ENCODE assay signal across 22 cellular contexts in genomic region chr10:110661292-110661691, GRCh38. TPM values are rescaled to one million over a fixed set of nuclear protein-coding genes. Genes with fewer than 3 reads are reported as not detected.
"Had no signal": no experiment of that assay in that cellular context is flagged by ENCODE, and none has a peak within 500 bp of the region (broad histone marks: within the 10 kb centered on the region; RNA-seq: fewer than 3 reads in every experiment).

No MANE protein-coding gene starts in this region.

- ATAC-seq: Panc1, PC-3 had no signal

- DNase-seq: KBM-7; NCI-H1092; NCI-H1105 treated with DMSO at 0.1 percent for 48 hours; NCI-H1417 treated with DMSO at 0.1 percent for 48 hours; NCI-H146; NCI-H1694 treated with DMSO at 0.1 percent for 48 hours; NCI-H1930; NCI-H2081; NCI-H2107; NCI-H226; NCI-H446; NCI-H510A; NCI-H524 treated with DMSO at 0.1 percent for 48 hours; NCI-H69; NCI-H774; NK-92 treated with Interleukin-12 subunit alpha and Interleukin-12 subunit beta, amount 100 ng/mL, for 24 hours; PC-3; SHP77; SK-N-SH had no signal

- H3K9me3 ChIP-seq: SK-N-SH had no signal

- H3K27ac ChIP-seq: RWPE1 had no signal

- H3K9ac ChIP-seq: SK-N-SH had no signal

- H3K4me2 ChIP-seq: SK-N-SH had no signal

RNA-seq across cellular contexts. Expression of gene RBM20, which starts 17.2 kb away (rescaled TPM):
- total RNA-seq: MCF 10A had no signal
